ENCODE assay signal across 14 cellular contexts in genomic region chr2:174775586-174775985, GRCh38. TPM values are rescaled to one million over a fixed set of nuclear protein-coding genes. Genes with fewer than 3 reads are reported as not detected.
DNase-seq lines count a peak whose midpoint lies in the region; ATAC-seq and TF ChIP-seq lines count a peak whose summit lies in the region.
"Had no signal": no experiment of that assay in that cellular context is flagged by ENCODE, and none has a peak within 500 bp of the region (broad histone marks: within the 10 kb centered on the region; RNA-seq: fewer than 3 reads in every experiment).

No MANE protein-coding gene starts in this region.

- TF ChIP-seq CTCF in mammary epithelial cell (conservative IDR thresholded peaks at IDR 0.05 in 1 of 2, IDR thresholded peaks at IDR 0.05 in 1 of 2; ENCODE audit: extremely low read depth in 1 of 2, insufficient read depth in 1 of 2, low read depth in 1 of 2, low read length in 2 of 2) (no peak), breast epithelium (IDR thresholded peaks at IDR 0.05) (no peak), fibroblast of lung (conservative IDR thresholded peaks at IDR 0.05 in 1 of 2, IDR thresholded peaks at IDR 0.05 in 1 of 2; ENCODE audit: low read depth in 1 of 2, low read length in 2 of 2) (no peak), WTC11 (IDR thresholded peaks at IDR 0.05) (no peak)

- H3K4me3 Mint-ChIP-seq in T-helper 17 cell (no peak overlapping the region), WTC11 (no peak overlapping the region)
- H3K4me3 Mint-ChIP-seq: neural crest cell had no signal

- intact Hi-C loops in mammary epithelial cell (cut with micrococcal nuclease): no loop called here
- intact Hi-C loops in breast epithelium (cut with DNase I; ENCODE audit: low total_unique reads): no loop called here

- H3K9me3 Mint-ChIP-seq in WTC11: no peaks in the 10 kb centered on the region
- H3K9me3 Mint-ChIP-seq: neural crest cell had no signal

- no TSS peak for BruUV-seq in mammary epithelial cell (replicated peaks; lab: Mats Ljungman, UMichigan)

- 91% methylated on average over 5 of the region's 5 CpGs for WGBS in mammary epithelial cell (ENCODE audit: low coverage, missing lambda C conversion rate)

- peak; percentile 32 for DNase-seq in mammary epithelial cell
- no peak for DNase-seq in breast epithelium (ENCODE audit: low spot score in 2 of 2)
- no peak for DNase-seq in T-helper 17 cell
- no peak for DNase-seq in fibroblast of lung (ENCODE audit: low read depth in 2 of 2)
- no peak for DNase-seq in activated CD8-positive, alpha-beta memory T cell treated with anti-CD3 and anti-CD28 coated beads, Interleukin-2, amount 50 U/mL, for 48 hours
- no peak for DNase-seq in effector CD8-positive, alpha-beta T cell (lab: John Stamatoyannopoulos, UW)
- DNase-seq in WTC11 (ENCODE audit: low spot score): no peak
- DNase-seq: activated CD4-positive, alpha-beta T cell treated with anti-CD3 and anti-CD28 coated beads, Interleukin-2, amount 50 U/mL, for 1 hour; GF-D8; stomach had no signal

- H3K27ac ChIP-seq in mammary epithelial cell (ENCODE audit: insufficient read depth, low read depth, low read length) (no peak overlapping the region), breast epithelium (no peak overlapping the region), fibroblast of lung (ENCODE audit: insufficient read depth, low read length) (peak overlapping the region; percentile 40)
- H3K27ac ChIP-seq: right atrium auricular region, stomach, vagina had no signal

- H3K27me3 Mint-ChIP-seq in T-helper 17 cell: no peaks in the 10 kb centered on the region
- no peaks in the 10 kb centered on the region; the same call in 1 of the 2 replicates for H3K27me3 Mint-ChIP-seq in WTC11 (ENCODE audit: low read depth)

- H2AFZ ChIP-seq in mammary epithelial cell (ENCODE audit: low read depth, low read length): no peak overlapping the region
- H2AFZ ChIP-seq in fibroblast of lung (ENCODE audit: low read length): no peak overlapping the region

- CTCF ChIA-PET in mammary epithelial cell (lab: Charles Lee; ENCODE audit: low non-redundant PET): interaction anchor here (0.8 kb wide), 1 partner anchor 195 kb away, joined by 4 read pairs; no protein-coding TSS in a partner anchor
- CTCF ChIA-PET in WTC11 (lab: Charles Lee): interaction anchor here (0.5 to 3.8 kb wide), 34 partner anchors 9 to 256 kb away, joined by 3 to 45 read pairs (median 4); partner anchors contain the start of genes CHN1 and CHRNA1

- H3K4me1 Mint-ChIP-seq in T-helper 17 cell (peaks cover 40% of the 10 kb centered on the region), WTC11 (peaks cover 92% of the 10 kb centered on the region)

- H3K79me2 ChIP-seq in mammary epithelial cell (ENCODE audit: insufficient read depth, low read length): no peaks in the 10 kb centered on the region
- no peaks in the 10 kb centered on the region for H3K79me2 ChIP-seq in fibroblast of lung (ENCODE audit: control insufficient read depth, insufficient read depth, low read length)

- POLR2A ChIA-PET in WTC11 (lab: Charles Lee): interaction anchor here (0.5 to 1.3 kb wide), 3 partner anchors 11 to 212 kb away, joined by 3 to 4 read pairs (median 3); no protein-coding TSS in a partner anchor

- no peaks in the 10 kb centered on the region for H3K36me3 ChIP-seq in mammary epithelial cell (ENCODE audit: insufficient read depth, low read length)
- no peaks in the 10 kb centered on the region for H3K36me3 ChIP-seq in breast epithelium
- H3K36me3 ChIP-seq in fibroblast of lung (ENCODE audit: control insufficient read depth, insufficient read depth, low read length): no peaks in the 10 kb centered on the region
- H3K36me3 ChIP-seq: right atrium auricular region, stomach, vagina had no signal

- H3K4me1 ChIP-seq in mammary epithelial cell (ENCODE audit: insufficient read depth, low read length) (peaks cover 8% of the 10 kb centered on the region), breast epithelium (no peaks in the 10 kb centered on the region), fibroblast of lung (ENCODE audit: control insufficient read depth, extremely low read depth, insufficient read depth, low read length) (peaks cover 59% of the 10 kb centered on the region)

- H3K4me3 ChIP-seq in mammary epithelial cell (replicated peaks in 1 of 3; ENCODE audit: insufficient read depth in 1 of 3, low read depth in 2 of 3, low read length in 3 of 3) (no peak overlapping the region), breast epithelium (no peak overlapping the region), fibroblast of lung (replicated peaks in 1 of 4; ENCODE audit: control extremely low read depth in 1 of 4, insufficient read depth in 1 of 4, low read depth in 3 of 4, low read length in 4 of 4) (no peak overlapping the region)
- H3K4me3 ChIP-seq: right atrium auricular region, stomach, vagina had no signal

- no peak for TF ChIP-seq POLR2A in breast epithelium (IDR thresholded peaks at IDR 0.05)

- H3K27ac Mint-ChIP-seq in T-helper 17 cell (peak overlapping the region; percentile 100), WTC11 (no peak overlapping the region)

- dilution Hi-C loops in mammary epithelial cell (cut with HindIII; ENCODE audit: low sequenced_read_pairs): no loop called here

- no peak overlapping the region for H3K9ac ChIP-seq in mammary epithelial cell (ENCODE audit: insufficient read depth, low read length)
- H3K9ac ChIP-seq in fibroblast of lung (ENCODE audit: insufficient read depth, low read length): no peak overlapping the region

- ATAC-seq in T-helper 17 cell (no peak), WTC11 (no peak), GM21515 (IDR thresholded peaks at IDR 0.05; ENCODE audit: unreplicated experiment) (no peak)

- H3K4me2 ChIP-seq in mammary epithelial cell (ENCODE audit: insufficient read depth, low read depth, low read length) (no peak overlapping the region), fibroblast of lung (ENCODE audit: extremely low read depth, insufficient read depth, low read length) (no peak overlapping the region)

- H3K9me3 ChIP-seq in mammary epithelial cell (replicated peaks; ENCODE audit: insufficient read depth, low read length) (no peaks in the 10 kb centered on the region), breast epithelium (no peaks in the 10 kb centered on the region), T-helper 17 cell (ENCODE audit: control insufficient read depth, low read length, poor library complexity, severe bottlenecking) (no peaks in the 10 kb centered on the region), fibroblast of lung (ENCODE audit: control insufficient read depth, insufficient read depth, low read depth, low read length) (no peaks in the 10 kb centered on the region)
- H3K9me3 ChIP-seq: right atrium auricular region, stomach, vagina had no signal

- no peaks in the 10 kb centered on the region for H3K27me3 ChIP-seq in mammary epithelial cell (ENCODE audit: insufficient read depth, low read length)
- no peaks in the 10 kb centered on the region for H3K27me3 ChIP-seq in breast epithelium
- H3K27me3 ChIP-seq in fibroblast of lung (ENCODE audit: control insufficient read depth, insufficient read depth, low read length): no peaks in the 10 kb centered on the region
- H3K27me3 ChIP-seq: right atrium auricular region, stomach, vagina had no signal

- H3K36me3 Mint-ChIP-seq in T-helper 17 cell (ENCODE audit: low read depth) (no peaks in the 10 kb centered on the region), WTC11 (no peaks in the 10 kb centered on the region)

- H4K20me1 ChIP-seq in mammary epithelial cell (ENCODE audit: insufficient read depth, low read length): no peaks in the 10 kb centered on the region
- no peaks in the 10 kb centered on the region for H4K20me1 ChIP-seq in fibroblast of lung (ENCODE audit: control insufficient read depth, extremely low read depth, insufficient read depth, low read length)

- in situ Hi-C loops in mammary epithelial cell (cut with MboI; ENCODE audit: low sequenced_read_pairs in 2 of 2): no loop called here

TF ChIP-seq in WTC11, 78 proteins besides CTCF, POLR2A, EP300 and RAD21:
- no peak for TF ChIP-seq NR3C1 (CRISPR knock-in tag; conservative IDR thresholded peaks at IDR 0.05; ENCODE audit: low read depth)

RNA-seq across cellular contexts. Expression of gene CHRNA1, which starts 11.3 kb away (rescaled TPM):
- total RNA-seq in mammary epithelial cell (not detected), breast epithelium (1 to 10 TPM in 1 of 3 donors, not detected in 2; 8.2 TPM), T-helper 17 cell (under 1 TPM; 0.63 to 0.94 TPM), fibroblast of lung (0.33 TPM in 1 of 2 replicates, not detected in the other), WTC11 (2021) (not detected in 3 replicates)
- polyA plus RNA-seq in mammary epithelial cell (not detected), fibroblast of lung (0.73 and 1.1 TPM in 2 replicates)
- polyA minus RNA-seq in mammary epithelial cell (not detected), fibroblast of lung (ENCODE audit: low replicate concordance) (2.0 TPM in 1 of 2 replicates, not detected in the other)
- polyA plus RNA-seq in fibroblast of lung (2012): 0.68 and 0.94 TPM in 2 replicates
- total RNA-seq: neural crest cell, stomach, vagina had no signal
